ENCODE assay signal across 12 cellular contexts in genomic region chr1:74463301-74463988, GRCh38. TPM values are rescaled to one million over a fixed set of nuclear protein-coding genes. Genes with fewer than 3 reads are reported as not detected.
A peak's percentile ranks its signal among the peaks of the same experiment; 100 is the strongest.
DNase-seq lines count a peak whose midpoint lies in the region; ATAC-seq, FAIRE-seq and TF ChIP-seq lines count a peak whose summit lies in the region.
"Had no signal": no experiment of that assay in that cellular context is flagged by ENCODE, and none has a peak within 500 bp of the region (broad histone marks: within the 10 kb centered on the region; RNA-seq: fewer than 3 reads in every experiment).

No MANE protein-coding gene starts in this region.

- no peak overlapping the region for H3K27ac ChIP-seq in right atrium auricular region
- no peak overlapping the region for H3K27ac ChIP-seq in astrocyte (ENCODE audit: low read depth, low read length)
- H3K27ac ChIP-seq in effector memory CD4-positive, alpha-beta T cell (ENCODE audit: insufficient read depth, low read length, poor library complexity, severe bottlenecking) = no peak overlapping the region
- H3K27ac ChIP-seq in substantia nigra (ENCODE audit: low read depth, low read length, poor library complexity, severe bottlenecking) = no peak overlapping the region
- H3K27ac ChIP-seq: BLaER1 had no signal

- DNase-seq in Right ventricle myocardium superior = no peak
- no peak for DNase-seq in right atrium auricular region (ENCODE audit: low spot score)
- DNase-seq in astrocyte (ENCODE audit: low read depth) = peak; percentile 58
- peak; percentile 11 for DNase-seq in urothelium cell line (ENCODE audit: low spot score)
- DNase-seq in effector memory CD4-positive, alpha-beta T cell = no peak
- no peak for DNase-seq in substantia nigra (lab: John Stamatoyannopoulos, UW)
- no peak for DNase-seq in NCI-H1436 treated with DMSO at 0.1 percent for 48 hours (lab: John Stamatoyannopoulos, UW)
- DNase-seq: activated naive CD4-positive, alpha-beta T cell treated with anti-CD3 and anti-CD28 coated beads for 36 hours; T-helper 17 cell had no signal

- H3K4me1 ChIP-seq in right atrium auricular region = no peaks in the 10 kb centered on the region
- H3K4me1 ChIP-seq in astrocyte (ENCODE audit: insufficient read depth, low read length) = peaks cover 8% of the 10 kb centered on the region
- H3K4me1 ChIP-seq in effector memory CD4-positive, alpha-beta T cell (ENCODE audit: control insufficient read depth, insufficient read depth, low read length, poor library complexity, severe bottlenecking) = no peaks in the 10 kb centered on the region
- H3K4me1 ChIP-seq: BLaER1 had no signal

- H3K4me3 ChIP-seq in right atrium auricular region = no peak overlapping the region
- no peak overlapping the region for H3K4me3 ChIP-seq in astrocyte (ENCODE audit: insufficient read depth, low read depth, low read length)
- H3K4me3 ChIP-seq in effector memory CD4-positive, alpha-beta T cell (ENCODE audit: insufficient read depth, low read depth, low read length, poor library complexity, severe bottlenecking) = no peak overlapping the region
- H3K4me3 ChIP-seq: BLaER1 had no signal

- no peaks in the 10 kb centered on the region for H3K36me3 Mint-ChIP-seq in astrocyte (ENCODE audit: low read depth, unreplicated experiment)

- no peak overlapping the region for H3K9ac ChIP-seq in astrocyte (ENCODE audit: low read length)
- H3K9ac ChIP-seq: BLaER1 had no signal

- peak overlapping the region; percentile 91 for H3K27ac Mint-ChIP-seq in astrocyte (ENCODE audit: unreplicated experiment)
- H3K27ac Mint-ChIP-seq: activated naive CD4-positive, alpha-beta T cell treated with anti-CD3 and anti-CD28 coated beads for 36 hours; nephron; T-helper 17 cell had no signal

- intact Hi-C loops in Right ventricle myocardium superior (cut with DNase I) = no loop called here

- H3K36me3 ChIP-seq in right atrium auricular region = no peaks in the 10 kb centered on the region
- no peaks in the 10 kb centered on the region for H3K36me3 ChIP-seq in astrocyte (ENCODE audit: insufficient read depth, low read length)
- no peaks in the 10 kb centered on the region for H3K36me3 ChIP-seq in effector memory CD4-positive, alpha-beta T cell (ENCODE audit: control insufficient read depth, insufficient read depth, low read length)
- H3K36me3 ChIP-seq: BLaER1 had no signal

- no peak for TF ChIP-seq CTCF in right atrium auricular region (IDR thresholded peaks at IDR 0.05)
- TF ChIP-seq CTCF in astrocyte (IDR thresholded peaks at IDR 0.05; ENCODE audit: insufficient read depth, low read depth, low read length) = no peak

- H3K27me3 ChIP-seq in right atrium auricular region (no peaks in the 10 kb centered on the region), astrocyte (ENCODE audit: insufficient read depth, low read length) (no peaks in the 10 kb centered on the region)
- H3K27me3 ChIP-seq in effector memory CD4-positive, alpha-beta T cell (replicated peaks; ENCODE audit: control insufficient read depth, insufficient read depth, low read length, poor library complexity, severe bottlenecking) = no peaks in the 10 kb centered on the region
- H3K27me3 ChIP-seq: BLaER1 had no signal

- no peaks in the 10 kb centered on the region for H3K9me3 Mint-ChIP-seq in astrocyte (ENCODE audit: unreplicated experiment)
- H3K9me3 Mint-ChIP-seq: activated naive CD4-positive, alpha-beta T cell treated with anti-CD3 and anti-CD28 coated beads for 36 hours; nephron had no signal

- no peaks in the 10 kb centered on the region for H4K20me1 ChIP-seq in astrocyte (ENCODE audit: insufficient read depth, low read length)
- H4K20me1 ChIP-seq: BLaER1 had no signal

- H3K79me2 ChIP-seq in astrocyte (ENCODE audit: insufficient read depth, low read length) = no peaks in the 10 kb centered on the region

- no peak overlapping the region for H3K4me3 Mint-ChIP-seq in astrocyte (ENCODE audit: unreplicated experiment)
- H3K4me3 Mint-ChIP-seq: activated naive CD4-positive, alpha-beta T cell treated with anti-CD3 and anti-CD28 coated beads for 36 hours; nephron; T-helper 17 cell had no signal

- no peaks in the 10 kb centered on the region for H3K27me3 Mint-ChIP-seq in astrocyte (ENCODE audit: low read depth, unreplicated experiment)

- FAIRE-seq in astrocyte (lab: Jason Lieb, UNC) = no peak
- no peak for FAIRE-seq in urothelium cell line (lab: Jason Lieb, UNC)

- H3K4me1 Mint-ChIP-seq in astrocyte (ENCODE audit: low read depth, unreplicated experiment) = peaks cover 15% of the 10 kb centered on the region

- peak overlapping the region; percentile 39 for H3K4me2 ChIP-seq in astrocyte (ENCODE audit: low read length)
- H3K4me2 ChIP-seq: BLaER1 had no signal

- H3K9me3 ChIP-seq in right atrium auricular region = no peaks in the 10 kb centered on the region
- H3K9me3 ChIP-seq in astrocyte (ENCODE audit: insufficient read depth, low read depth, low read length) = no peaks in the 10 kb centered on the region
- H3K9me3 ChIP-seq in effector memory CD4-positive, alpha-beta T cell (ENCODE audit: control insufficient read depth, low read length) = no peaks in the 10 kb centered on the region

- peak; percentile 28 for ATAC-seq in Right ventricle myocardium superior (ENCODE audit: poor library complexity)
- peak; percentile 88 for ATAC-seq in HG03039 (IDR thresholded peaks at IDR 0.05; ENCODE audit: unreplicated experiment)
- ATAC-seq: T-helper 17 cell had no signal

- no peak overlapping the region for H2AFZ ChIP-seq in astrocyte (ENCODE audit: low read depth, low read length)

RNA-seq across cellular contexts. Expression of gene LRRC53, which starts 49.0 kb away (rescaled TPM):
- total RNA-seq in Right ventricle myocardium superior = not detected
- not detected for total RNA-seq in right atrium auricular region
- not detected in 2 replicates for total RNA-seq in astrocyte
- total RNA-seq: activated naive CD4-positive, alpha-beta T cell treated with anti-CD3 and anti-CD28 coated beads for 36 hours; T-helper 17 cell had no signal

Comparison
In these comparisons a context has a peak if more than half of its experiments do, and no peak if none do; other contexts are left out.
1. DNase-seq: peak in astrocyte (single experiment) and urothelium cell line (single experiment); none in Right ventricle myocardium superior (single experiment), right atrium auricular region (single experiment), effector memory CD4-positive, alpha-beta T cell (0 of 3), substantia nigra (0 of 49) and NCI-H1436 treated with DMSO at 0.1 percent for 48 hours (single experiment).